ENCODE assay signal across 1 cellular context in genomic region chr9:134323741-134324358, GRCh38.
TF ChIP-seq lines count a peak whose summit lies in the region.

No MANE protein-coding gene starts in this region.

TF ChIP-seq in HepG2, 621 proteins besides CTCF, POLR2A, EP300 and RAD21 (continued from another document and continues in another):
- TF ChIP-seq ISL2 (CRISPR knock-in tag; IDR thresholded peaks at IDR 0.05) = 0 out of 2 replicates have a peak, but pooled peaks have one; percentile 50
- TF ChIP-seq WIZ (CRISPR knock-in tag; IDR thresholded peaks at IDR 0.05) = 0 out of 2 replicates have a peak, but pooled peaks have one; percentile 31
- no peak for TF ChIP-seq RFX3 (CRISPR knock-in tag; IDR thresholded peaks at IDR 0.05)
- peak; percentile 79 for TF ChIP-seq SMAD3 (CRISPR knock-in tag; IDR thresholded peaks at IDR 0.05)
- peak; percentile 78; the same call in 1 of the 2 replicates for TF ChIP-seq KMT2B (CRISPR knock-in tag; IDR thresholded peaks at IDR 0.05)
- TF ChIP-seq GABPB1 (CRISPR knock-in tag; IDR thresholded peaks at IDR 0.05) = peak; percentile 93
- peak; percentile 75 for TF ChIP-seq SPEN (CRISPR knock-in tag; IDR thresholded peaks at IDR 0.05; ENCODE audit: low read depth)
- TF ChIP-seq REXO4 (CRISPR knock-in tag; IDR thresholded peaks at IDR 0.05; ENCODE audit: borderline replicate concordance) = no peak
- no peak for TF ChIP-seq ZNF207 (IDR thresholded peaks at IDR 0.05; ENCODE audit: borderline replicate concordance)
- no peak for TF ChIP-seq ZUFSP (CRISPR knock-in tag; IDR thresholded peaks at IDR 0.05; ENCODE audit: borderline replicate concordance)
- TF ChIP-seq ZNF10 (CRISPR knock-in tag; IDR thresholded peaks at IDR 0.05; ENCODE audit: borderline replicate concordance, low read depth) = no peak
- TF ChIP-seq ZNF20 (CRISPR knock-in tag; IDR thresholded peaks at IDR 0.05) = 0 out of 2 replicates have a peak, but pooled peaks have one; percentile 32
- TF ChIP-seq ARID5B (CRISPR knock-in tag; IDR thresholded peaks at IDR 0.05) = peak; percentile 80
- TF ChIP-seq PREB (CRISPR knock-in tag; IDR thresholded peaks at IDR 0.05) = no peak
- TF ChIP-seq CC2D1A (CRISPR knock-in tag; IDR thresholded peaks at IDR 0.05) = no peak
- peak; percentile 24 for TF ChIP-seq HNRNPLL (IDR thresholded peaks at IDR 0.05; ENCODE audit: low read depth, low read length, poor library complexity, severe bottlenecking)
- peak; percentile 93 for TF ChIP-seq ARHGAP35 (CRISPR knock-in tag; IDR thresholded peaks at IDR 0.05; ENCODE audit: borderline replicate concordance)
- TF ChIP-seq MTF1 (CRISPR knock-in tag; IDR thresholded peaks at IDR 0.05) = peak; percentile 78; the same call in 1 of the 2 replicates
- TF ChIP-seq ZNF235 (CRISPR knock-in tag; IDR thresholded peaks at IDR 0.05; ENCODE audit: borderline replicate concordance) = no peak
- TF ChIP-seq ZNF18 (CRISPR knock-in tag; IDR thresholded peaks at IDR 0.05; ENCODE audit: insufficient replicate concordance) = peak; percentile 90
- TF ChIP-seq ZBTB25 (CRISPR knock-in tag; IDR thresholded peaks at IDR 0.05) = peak; percentile 81
- no peak for TF ChIP-seq FOXJ3 (CRISPR knock-in tag; IDR thresholded peaks at IDR 0.05; ENCODE audit: borderline replicate concordance)
- peak; percentile 86 for TF ChIP-seq ZNF800 (CRISPR knock-in tag; IDR thresholded peaks at IDR 0.05)
- TF ChIP-seq ZNF552 (CRISPR knock-in tag; IDR thresholded peaks at IDR 0.05; ENCODE audit: borderline replicate concordance) = peak; percentile 80; the same call in 1 of the 2 replicates
- no peak for TF ChIP-seq SYNCRIP (IDR thresholded peaks at IDR 0.05; ENCODE audit: insufficient read depth, low read depth, low read length)
- TF ChIP-seq CEBPB (IDR thresholded peaks at IDR 0.05; ENCODE audit: borderline replicate concordance, low read depth, low read length) = no peak
- TF ChIP-seq PRDM4 (CRISPR knock-in tag; IDR thresholded peaks at IDR 0.05; ENCODE audit: borderline replicate concordance) = no peak
- no peak for TF ChIP-seq ATF7 (IDR thresholded peaks at IDR 0.05)
- no peak for TF ChIP-seq ATF7 (CRISPR knock-in tag; IDR thresholded peaks at IDR 0.05)
- peak; percentile 86 for TF ChIP-seq IKZF5 (CRISPR knock-in tag; IDR thresholded peaks at IDR 0.05)
- peak; percentile 83 for TF ChIP-seq KLF11 (CRISPR knock-in tag; IDR thresholded peaks at IDR 0.05)
- TF ChIP-seq CERS6 (CRISPR knock-in tag; IDR thresholded peaks at IDR 0.05) = 0 out of 2 replicates have a peak, but pooled peaks have one; percentile 24
- peak; percentile 77; the same call in 1 of the 2 replicates for TF ChIP-seq ZNF441 (CRISPR knock-in tag; IDR thresholded peaks at IDR 0.05; ENCODE audit: borderline replicate concordance)
- no peak for TF ChIP-seq TCF7L2 (IDR thresholded peaks at IDR 0.05; ENCODE audit: low read depth, low read length)
- TF ChIP-seq ZBTB14 (CRISPR knock-in tag; IDR thresholded peaks at IDR 0.05) = peak; percentile 51; the same call in 1 of the 2 replicates
- peak; percentile 57; the same call in 1 of the 2 replicates for TF ChIP-seq ZNF275 (CRISPR knock-in tag; IDR thresholded peaks at IDR 0.05; ENCODE audit: borderline replicate concordance)
- TF ChIP-seq ZNF644 (CRISPR knock-in tag; IDR thresholded peaks at IDR 0.05; ENCODE audit: low read depth) = 0 out of 2 replicates have a peak, but pooled peaks have one; percentile 9
- peak; percentile 62; the same call in 1 of the 2 replicates for TF ChIP-seq YEATS2 (CRISPR knock-in tag; IDR thresholded peaks at IDR 0.05; ENCODE audit: borderline replicate concordance)
- peak; percentile 55; the same call in 1 of the 2 replicates for TF ChIP-seq ZNF83 (CRISPR knock-in tag; IDR thresholded peaks at IDR 0.05; ENCODE audit: borderline replicate concordance)
- peak; percentile 90 for TF ChIP-seq MXD4 (CRISPR knock-in tag; IDR thresholded peaks at IDR 0.05)
